15 cellular contexts compared by ENCODE assay signal in genomic region chr6:46053034-46053933, GRCh38. TPM values are rescaled to one million over a fixed set of nuclear protein-coding genes. Genes with fewer than 3 reads are reported as not detected.
A peak's percentile ranks its signal among the peaks of the same experiment; 100 is the strongest.
DNase-seq lines count a peak whose midpoint lies in the region; ATAC-seq and TF ChIP-seq lines count a peak whose summit lies in the region.
"Had no signal": no experiment of that assay in that cellular context is flagged by ENCODE, and none has a peak within 500 bp of the region (broad histone marks: within the 10 kb centered on the region; RNA-seq: fewer than 3 reads in every experiment).

No MANE protein-coding gene starts in this region.

- H3K4me3 ChIP-seq in sigmoid colon: no peak overlapping the region

- TF ChIP-seq EP300 in sigmoid colon (IDR thresholded peaks at IDR 0.05): no peak

- no peak overlapping the region for H3K4me3 Mint-ChIP-seq in T-helper 17 cell
- H3K4me3 Mint-ChIP-seq: CD8-positive, alpha-beta T cell had no signal

- peaks cover 35% of the 10 kb centered on the region for H3K27me3 Mint-ChIP-seq in T-helper 17 cell

- H3K4me1 Mint-ChIP-seq in T-helper 17 cell: peaks cover 8% of the 10 kb centered on the region

- DNase-seq in EH (ENCODE audit: low read depth) (peak; percentile 39), T-helper 17 cell (no peak), left cardiac atrium (peak; percentile 41), sigmoid colon (no peak), SKM-1 (lab: John Stamatoyannopoulos, UW; ENCODE audit: unreplicated experiment) (no peak), globus pallidus (ENCODE audit: low spot score) (no peak)
- DNase-seq in NK-92 treated with Interleukin-12 subunit alpha and Interleukin-12 subunit beta, amount 100 ng/mL, for 24 hours (lab: John Stamatoyannopoulos, UW): no peak
- DNase-seq: CD8-positive, alpha-beta T cell; effector CD4-positive, alpha-beta T cell; Karpas-422; NCI-H226; stimulated activated CD4-positive, alpha-beta T cell treated with anti-CD3 and anti-CD28 coated beads, Interleukin-4, amount 100 ng/mL, for 1 hour had no signal

- no peak for ATAC-seq in T-helper 17 cell
- ATAC-seq in left cardiac atrium: peak; percentile 75 to 89
- no peak for ATAC-seq in HG03196 (IDR thresholded peaks at IDR 0.05; ENCODE audit: unreplicated experiment)
- ATAC-seq: CD8-positive, alpha-beta T cell; HCT116 had no signal

- no peaks in the 10 kb centered on the region for H3K27me3 ChIP-seq in sigmoid colon

- H3K36me3 ChIP-seq in sigmoid colon: no peaks in the 10 kb centered on the region

- H3K36me3 Mint-ChIP-seq in T-helper 17 cell (ENCODE audit: low read depth): peaks cover 2% of the 10 kb centered on the region
- H3K36me3 Mint-ChIP-seq: CD8-positive, alpha-beta T cell had no signal

- no peak for TF ChIP-seq POLR2A in sigmoid colon (IDR thresholded peaks at IDR 0.05)

- intact Hi-C loops in left cardiac atrium (cut with DNase I): no loop called here
- intact Hi-C loops in sigmoid colon (cut with DNase I): no loop called here

- no peaks in the 10 kb centered on the region for H3K4me1 ChIP-seq in sigmoid colon

- TF ChIP-seq CTCF in sigmoid colon (IDR thresholded peaks at IDR 0.05): no peak

- H3K9me3 ChIP-seq in T-helper 17 cell (ENCODE audit: control insufficient read depth, low read length, poor library complexity, severe bottlenecking): no peaks in the 10 kb centered on the region
- H3K9me3 ChIP-seq in sigmoid colon: no peaks in the 10 kb centered on the region

- H3K27ac Mint-ChIP-seq in T-helper 17 cell: peak overlapping the region; percentile 12
- H3K27ac Mint-ChIP-seq: CD8-positive, alpha-beta T cell had no signal

- 9 to 43% methylated on average over 9 of the region's 9 CpGs for WGBS in sigmoid colon, 2 donors

- peak overlapping the region in 3 of 4 donors; percentile 23 to 59 (median 39) for H3K27ac ChIP-seq in sigmoid colon
- H3K27ac ChIP-seq: RWPE1 had no signal

RNA-seq across cellular contexts. Expression of gene CLIC5, which starts 37.6 kb away (rescaled TPM):
- total RNA-seq in T-helper 17 cell (10 to 100 TPM in 1 of 2 donors, 1 to 10 TPM in 1; 7.2 to 10.1 TPM), left cardiac atrium (100 to 1,000 TPM in 1 of 2 donors, 10 to 100 TPM in 1; 92.1 to 109 TPM), sigmoid colon (1 to 10 TPM; 1.8 to 3.5 (median 3.0) TPM)
- polyA plus RNA-seq in sigmoid colon: 10 to 100 TPM; 51.1 to 77.0 (median 53.1) TPM

Comparison
In these comparisons a context has a peak if more than half of its experiments do, and no peak if none do; other contexts are left out.
1. DNase-seq: peak in EH (single experiment) and left cardiac atrium (single experiment); none in T-helper 17 cell (0 of 3), sigmoid colon (single experiment), NK-92 treated with Interleukin-12 subunit alpha and Interleukin-12 subunit beta, amount 100 ng/mL, for 24 hours (single experiment), SKM-1 (single experiment) and globus pallidus (single experiment).
2. ATAC-seq: peak in left cardiac atrium (2 of 2); none in T-helper 17 cell (single experiment) and HG03196 (single experiment).
3. RNA of gene CLIC5, which starts 37.6 kb away (total RNA-seq): 92.1 to 109 TPM in left cardiac atrium; 7.2 to 10.1 TPM in T-helper 17 cell and 1.8 to 3.5 TPM in sigmoid colon; every median in the first group is over 4 times any median in the second.